14 cellular contexts compared by ENCODE assay signal in genomic region chr6:143752459-143752858, GRCh38.
DNase-seq lines count a peak whose midpoint lies in the region; ATAC-seq, FAIRE-seq and TF ChIP-seq lines count a peak whose summit lies in the region.
"Had no signal": no experiment of that assay in that cellular context is flagged by ENCODE, and none has a peak within 500 bp of the region (broad histone marks: within the 10 kb centered on the region; RNA-seq: fewer than 3 reads in every experiment).

No MANE protein-coding gene starts in this region.

- H3K36me3 ChIP-seq in SK-N-SH (replicated peaks in 1 of 2; ENCODE audit: control insufficient read depth in 1 of 2, insufficient read depth in 2 of 2, low read length in 1 of 2) (no peaks in the 10 kb centered on the region), endothelial cell of umbilical vein (ENCODE audit: control insufficient read depth in 2 of 2, extremely low read depth in 1 of 2, insufficient read depth in 2 of 2, low read length in 2 of 2) (peaks cover 0 to 4% of the 10 kb centered on the region in 2 experiments)
- H3K36me3 ChIP-seq: HAP-1 had no signal

- H2AFZ ChIP-seq in SK-N-SH (ENCODE audit: low read depth) (no peak overlapping the region), endothelial cell of umbilical vein (ENCODE audit: low read depth, low read length) (no peak overlapping the region)
- H2AFZ ChIP-seq: GM23248 had no signal

- TF ChIP-seq CTCF in SK-N-SH (IDR thresholded peaks at IDR 0.05) (no peak), endothelial cell of umbilical vein (IDR thresholded peaks at IDR 0.05; ENCODE audit: extremely low read depth in 1 of 2, insufficient read depth in 1 of 2, low read depth in 1 of 2, low read length in 2 of 2) (no peak), GM10266 (IDR thresholded peaks at IDR 0.05; ENCODE audit: control insufficient read depth, insufficient read depth, low read depth, missing control alignments) (no peak), coronary artery (IDR thresholded peaks at IDR 0.05) (no peak)

- H3K4me3 ChIP-seq in SK-N-SH (ENCODE audit: low read depth in 2 of 2, low read length in 1 of 2) (peak overlapping the region in 1 of 2 experiments; percentile 29; a peak in 1 of 4 replicates), endothelial cell of umbilical vein (replicated peaks in 1 of 3; ENCODE audit: insufficient read depth in 1 of 3, low read depth in 1 of 3, low read length in 3 of 3) (no peak overlapping the region), coronary artery (no peak overlapping the region)
- H3K4me3 ChIP-seq: GM23248, HAP-1, K562 had no signal

- H3K4me2 ChIP-seq in SK-N-SH (peak overlapping the region; percentile 37), endothelial cell of umbilical vein (ENCODE audit: insufficient read depth, low read length) (no peak overlapping the region)

- peaks cover 3% of the 10 kb centered on the region for H3F3A ChIP-seq in SK-N-SH (replicated peaks; ENCODE audit: insufficient read depth)

- H3K79me2 ChIP-seq in SK-N-SH (ENCODE audit: insufficient read depth) (0 out of 2 replicates have a peak, but pooled peaks cover under 1% of the 10 kb centered on the region), endothelial cell of umbilical vein (ENCODE audit: control insufficient read depth, insufficient read depth, low read length) (peaks cover 2% of the 10 kb centered on the region)

- H3K9me1 ChIP-seq in endothelial cell of umbilical vein (replicated peaks; ENCODE audit: control insufficient read depth, extremely low read depth, insufficient read depth, low read length) = no peaks in the 10 kb centered on the region

- intact Hi-C loops in endothelial cell of umbilical vein (cut with micrococcal nuclease) = no loop called here

- DNase-seq in HEK293T (ENCODE audit: extremely low spot score) (no peak), SK-N-SH (no peak), endothelial cell of umbilical vein (ENCODE audit: low read depth, low spot score) (no peak), GM10266 (ENCODE audit: extremely low spot score) (no peak), coronary artery (ENCODE audit: low spot score) (no peak), GM03348 (ENCODE audit: low spot score) (no peak)
- DNase-seq: Caco-2; CD8-positive, alpha-beta T cell; DND-41; GDM1; GM23248 had no signal

- no TSS peak for BruUV-seq in endothelial cell of umbilical vein (replicated peaks; lab: Mats Ljungman, UMichigan)

- no peak for TF ChIP-seq EP300 in SK-N-SH (IDR thresholded peaks at IDR 0.05; ENCODE audit: borderline replicate concordance in 1 of 2, low read depth in 1 of 2, low read length in 1 of 2)

- ATAC-seq in GM21526 (IDR thresholded peaks at IDR 0.05; ENCODE audit: low FRiP score, unreplicated experiment) = no peak
- ATAC-seq: CD8-positive, alpha-beta T cell; K562 had no signal

- TF ChIP-seq POLR2A in endothelial cell of umbilical vein (IDR thresholded peaks at IDR 0.05; ENCODE audit: low read depth, low read length) = no peak

- peak; percentile 65 for FAIRE-seq in endothelial cell of umbilical vein (lab: Jason Lieb, UNC)
- FAIRE-seq: K562 had no signal

- dilution Hi-C loops in endothelial cell of umbilical vein (cut with MboI; ENCODE audit: extremely low pct_ligation_motif_present, low sequenced_read_pairs) = no loop called here

- H3K9ac ChIP-seq in SK-N-SH = no peak overlapping the region
- no peak overlapping the region for H3K9ac ChIP-seq in endothelial cell of umbilical vein (replicated peaks; ENCODE audit: extremely low read depth, insufficient read depth, low read length)
- H3K9ac ChIP-seq: GM23248 had no signal

- H3K9me2 ChIP-seq in SK-N-SH = no peaks in the 10 kb centered on the region

- POLR2A ChIA-PET in HEK293T (lab: Yijun Ruan, JAX) (interaction anchor here (1.3 kb wide), 1 partner anchor 75 kb away, joined by 3 read pairs; the partner anchor contains the start of gene PHACTR2), SK-N-SH (lab: Yijun Ruan, JAX) (no interaction called here), endothelial cell of umbilical vein (lab: Charles Lee) (no interaction called here)

- TF ChIP-seq RAD21 in SK-N-SH (IDR thresholded peaks at IDR 0.05; ENCODE audit: low read length) = no peak

- H3K9me3 ChIP-seq in SK-N-SH = no peaks in the 10 kb centered on the region
- H3K9me3 ChIP-seq in endothelial cell of umbilical vein (replicated peaks; ENCODE audit: control insufficient read depth, insufficient read depth, low read length) = no peaks in the 10 kb centered on the region
- H3K9me3 ChIP-seq: Caco-2, HAP-1 had no signal

- H3K27ac ChIP-seq in SK-N-SH (ENCODE audit: low read depth in 2 of 2, low read length in 1 of 2) = peak overlapping the region in 1 of 2 experiments; percentile 36; a peak in 1 of 4 replicates
- H3K27ac ChIP-seq in endothelial cell of umbilical vein (ENCODE audit: insufficient read depth, low read depth, low read length) = no peak overlapping the region
- H3K27ac ChIP-seq in coronary artery = no peak overlapping the region
- H3K27ac ChIP-seq: GM23248 had no signal

- WGBS in SK-N-SH (ENCODE audit: low lambda C conversion rate) = 16% methylated on average over 2 of the region's 2 CpGs

- no peaks in the 10 kb centered on the region for H3K27me3 ChIP-seq in SK-N-SH (ENCODE audit: insufficient read depth)
- no peaks in the 10 kb centered on the region for H3K27me3 ChIP-seq in endothelial cell of umbilical vein (ENCODE audit: control insufficient read depth in 2 of 2, insufficient read depth in 2 of 2, low read length in 2 of 2)

- CTCF ChIA-PET in HEK293T (lab: Yijun Ruan, JAX) (no interaction called here), SK-N-SH (lab: Yijun Ruan, JAX) (no interaction called here), endothelial cell of umbilical vein (lab: Charles Lee) (interaction anchor here (1.1 kb wide), 1 partner anchor 31 kb away, joined by 3 read pairs; no protein-coding TSS in a partner anchor)

- H4K20me1 ChIP-seq in SK-N-SH (ENCODE audit: insufficient read depth) (no peaks in the 10 kb centered on the region), endothelial cell of umbilical vein (replicated peaks; ENCODE audit: control insufficient read depth, extremely low read depth, insufficient read depth, low read length) (no peaks in the 10 kb centered on the region)

- peaks cover 0 to 3% of the 10 kb centered on the region in 2 experiments; a peak in 2 of 4 replicates for H3K4me1 ChIP-seq in SK-N-SH (ENCODE audit: control insufficient read depth in 1 of 2, insufficient read depth in 2 of 2, low read depth in 1 of 2, low read length in 1 of 2)
- H3K4me1 ChIP-seq in endothelial cell of umbilical vein (ENCODE audit: control insufficient read depth, extremely low read depth, insufficient read depth, low read length) = peaks cover 14% of the 10 kb centered on the region

TF ChIP-seq in HEK293T, 16 proteins besides CTCF, POLR2A, EP300 and RAD21:
- TF ChIP-seq, protein P1, sequence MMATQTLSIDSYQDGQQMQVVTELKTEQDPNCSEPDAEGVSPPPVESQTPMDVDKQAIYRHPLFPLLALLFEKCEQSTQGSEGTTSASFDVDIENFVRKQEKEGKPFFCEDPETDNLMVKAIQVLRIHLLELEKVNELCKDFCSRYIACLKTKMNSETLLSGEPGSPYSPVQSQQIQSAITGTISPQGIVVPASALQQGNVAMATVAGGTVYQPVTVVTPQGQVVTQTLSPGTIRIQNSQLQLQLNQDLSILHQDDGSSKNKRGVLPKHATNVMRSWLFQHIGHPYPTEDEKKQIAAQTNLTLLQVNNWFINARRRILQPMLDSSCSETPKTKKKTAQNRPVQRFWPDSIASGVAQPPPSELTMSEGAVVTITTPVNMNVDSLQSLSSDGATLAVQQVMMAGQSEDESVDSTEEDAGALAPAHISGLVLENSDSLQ (IDR thresholded peaks at IDR 0.05) = peak; percentile 65
- TF ChIP-seq TARDBP (IDR thresholded peaks at IDR 0.05) = no peak

TF ChIP-seq in SK-N-SH, 30 proteins besides CTCF, POLR2A, EP300 and RAD21 (continues in another document):
- no peak for TF ChIP-seq FOSL2 (IDR thresholded peaks at IDR 0.05; ENCODE audit: borderline replicate concordance, low read depth)
- no peak for TF ChIP-seq IRF3 (IDR thresholded peaks at IDR 0.05; ENCODE audit: low read depth, low read length)
- TF ChIP-seq USF2 (IDR thresholded peaks at IDR 0.05; ENCODE audit: borderline replicate concordance, low read depth, low read length) = no peak

TF ChIP-seq in endothelial cell of umbilical vein, 7 proteins besides CTCF, POLR2A, EP300 and RAD21:
- no peak for TF ChIP-seq JUN (IDR thresholded peaks at IDR 0.05; ENCODE audit: borderline replicate concordance, insufficient read depth, insufficient read length, low read depth)
- no peak for TF ChIP-seq EZH2 (IDR thresholded peaks at IDR 0.05; ENCODE audit: borderline replicate concordance, low read depth, low read length, severe bottlenecking)
- no peak for TF ChIP-seq GATA2 (IDR thresholded peaks at IDR 0.05; ENCODE audit: insufficient read depth, insufficient read length, low read depth, low read length)
- no peak for TF ChIP-seq POLR2AphosphoS5 (IDR thresholded peaks at IDR 0.05; ENCODE audit: insufficient read depth, low read depth, low read length)
- no peak for TF ChIP-seq MYC (IDR thresholded peaks at IDR 0.05; ENCODE audit: low read depth, low read length)
- no peak for TF ChIP-seq MAX (IDR thresholded peaks at IDR 0.05; ENCODE audit: insufficient read depth, insufficient read length)
- TF ChIP-seq FOS (IDR thresholded peaks at IDR 0.05; ENCODE audit: borderline replicate concordance, insufficient read depth, low read length) = no peak
